12 cellular contexts compared by ENCODE assay signal in the genomic region with DNA sequence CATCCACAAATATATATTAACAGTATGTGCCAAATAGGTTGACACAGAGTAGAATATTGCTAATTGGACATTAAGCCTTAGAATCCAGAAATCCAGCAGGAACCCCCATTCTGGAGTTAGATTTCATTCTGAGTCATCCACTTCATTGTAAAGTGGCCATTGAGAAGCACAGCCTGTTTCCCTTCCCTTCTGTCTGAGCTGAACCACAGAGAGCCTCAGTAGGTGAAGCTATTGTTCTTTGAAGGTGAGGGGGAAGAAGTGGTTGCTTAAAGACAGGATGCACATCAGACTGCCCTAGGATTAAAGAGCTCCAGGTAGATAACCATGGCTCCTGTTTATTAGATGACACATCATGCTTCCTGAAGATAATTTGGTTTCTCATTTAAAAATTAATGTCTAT. TPM values are rescaled to one million over a fixed set of nuclear protein-coding genes. Genes with fewer than 3 reads are reported as not detected.
DNase-seq lines count a peak whose midpoint lies in the region; ATAC-seq and TF ChIP-seq lines count a peak whose summit lies in the region.
"Had no signal": no experiment of that assay in that cellular context is flagged by ENCODE, and none has a peak within 500 bp of the region (broad histone marks: within the 10 kb centered on the region; RNA-seq: fewer than 3 reads in every experiment).

No MANE protein-coding gene starts in this region.

- no peaks in the 10 kb centered on the region for H3K4me1 ChIP-seq in body of pancreas
- H3K4me1 ChIP-seq: BE2C had no signal

- ATAC-seq in CD4-positive, alpha-beta T cell (ENCODE audit: poor library complexity) = peak; percentile 79
- ATAC-seq in body of pancreas = no peak

- intact Hi-C loops in CD4-positive, alpha-beta T cell (cut with DNase I, micrococcal nuclease) = no loop called here
- intact Hi-C loops in body of pancreas (cut with DNase I) = no loop called here

- DNase-seq in CD4-positive, alpha-beta T cell = peak in 1 of 10 experiments; percentile 3
- peak; percentile 45 for DNase-seq in HCEC 1CT
- DNase-seq in NCI-H69 (lab: John Stamatoyannopoulos, UW) = peak; percentile 56
- peak; percentile 18 for DNase-seq in epithelial cell of prostate (ENCODE audit: low read depth, low spot score)
- no peak for DNase-seq in stimulated activated CD4-positive, alpha-beta T cell treated with anti-CD3 and anti-CD28 coated beads, Interleukin-15, amount 100 ng/mL, for 24 hours
- no peak for DNase-seq in NCI-H146 (lab: John Stamatoyannopoulos, UW)
- no peak for DNase-seq in body of pancreas
- no peak for DNase-seq in HUDEP-2 (lab: John Stamatoyannopoulos, UW; ENCODE audit: unreplicated experiment in 76 of 76)
- DNase-seq: BE2C, NCI-H774, T-helper 9 cell had no signal

- H3K4me1 Mint-ChIP-seq in CD4-positive, alpha-beta T cell (ENCODE audit: low read depth) = peaks cover 25% of the 10 kb centered on the region

- H3K27ac Mint-ChIP-seq in CD4-positive, alpha-beta T cell = peak overlapping the region; percentile 80
- H3K27ac Mint-ChIP-seq: progenitor cell of endocrine pancreas had no signal

- CTCF ChIA-PET in CD4-positive, alpha-beta T cell (lab: Charles Lee) = no interaction called here

- no peaks in the 10 kb centered on the region for H3K36me3 ChIP-seq in body of pancreas (replicated peaks in 1 of 2; ENCODE audit: insufficient read depth in 1 of 2, low read depth in 2 of 2)
- H3K36me3 ChIP-seq: BE2C had no signal

- no peaks in the 10 kb centered on the region for H3K27me3 ChIP-seq in CD4-positive, alpha-beta T cell (ENCODE audit: control insufficient read depth, insufficient read depth, low read length)
- H3K27me3 ChIP-seq in body of pancreas = no peaks in the 10 kb centered on the region
- H3K27me3 ChIP-seq: BE2C had no signal

- H3K9me3 Mint-ChIP-seq in CD4-positive, alpha-beta T cell = no peaks in the 10 kb centered on the region

- H3K27me3 Mint-ChIP-seq in CD4-positive, alpha-beta T cell = no peaks in the 10 kb centered on the region
- H3K27me3 Mint-ChIP-seq: progenitor cell of endocrine pancreas had no signal

- no peaks in the 10 kb centered on the region for H3K9me3 ChIP-seq in CD4-positive, alpha-beta T cell (ENCODE audit: control insufficient read depth, low read length)
- H3K9me3 ChIP-seq in body of pancreas = no peaks in the 10 kb centered on the region
- H3K9me3 ChIP-seq: BE2C had no signal

- POLR2A ChIA-PET in CD4-positive, alpha-beta T cell (lab: Charles Lee) = no interaction called here

- peak overlapping the region; percentile 20 for H3K4me3 Mint-ChIP-seq in CD4-positive, alpha-beta T cell

- peaks cover 64% of the 10 kb centered on the region for H3K36me3 Mint-ChIP-seq in CD4-positive, alpha-beta T cell (ENCODE audit: low read depth)

- no peak for TF ChIP-seq POLR2A in body of pancreas (IDR thresholded peaks at IDR 0.05)

- TF ChIP-seq CTCF in CD4-positive, alpha-beta T cell (IDR thresholded peaks at IDR 0.05) = no peak
- TF ChIP-seq CTCF in body of pancreas (IDR thresholded peaks at IDR 0.05) = no peak

- H3K27ac ChIP-seq in CD4-positive, alpha-beta T cell (ENCODE audit: low read depth, low read length) = no peak overlapping the region
- H3K27ac ChIP-seq in epithelial cell of prostate (peak overlapping the region; percentile 51), body of pancreas (no peak overlapping the region)

- no peak overlapping the region for H3K4me3 ChIP-seq in body of pancreas

RNA-seq across cellular contexts. Expression of a gene that starts 30.6 kb away (rescaled TPM):
- total RNA-seq in CD4-positive, alpha-beta T cell = 1 to 10 TPM in 1 of 2 experiments, under 1 TPM in 1; 0.89 to 1.1 TPM
- total RNA-seq in body of pancreas = under 1 TPM; 0.33 to 0.78 TPM
- total RNA-seq: progenitor cell of endocrine pancreas had no signal

Comparison
In these comparisons a context has a peak if more than half of its experiments do, and no peak if none do; other contexts are left out.
1. DNase-seq: peak in HCEC 1CT (single experiment), NCI-H69 (single experiment) and epithelial cell of prostate (single experiment); none in stimulated activated CD4-positive, alpha-beta T cell treated with anti-CD3 and anti-CD28 coated beads, Interleukin-15, amount 100 ng/mL, for 24 hours (single experiment), NCI-H146 (single experiment), body of pancreas (0 of 4) and HUDEP-2 (0 of 76).